In the genomic region with DNA sequence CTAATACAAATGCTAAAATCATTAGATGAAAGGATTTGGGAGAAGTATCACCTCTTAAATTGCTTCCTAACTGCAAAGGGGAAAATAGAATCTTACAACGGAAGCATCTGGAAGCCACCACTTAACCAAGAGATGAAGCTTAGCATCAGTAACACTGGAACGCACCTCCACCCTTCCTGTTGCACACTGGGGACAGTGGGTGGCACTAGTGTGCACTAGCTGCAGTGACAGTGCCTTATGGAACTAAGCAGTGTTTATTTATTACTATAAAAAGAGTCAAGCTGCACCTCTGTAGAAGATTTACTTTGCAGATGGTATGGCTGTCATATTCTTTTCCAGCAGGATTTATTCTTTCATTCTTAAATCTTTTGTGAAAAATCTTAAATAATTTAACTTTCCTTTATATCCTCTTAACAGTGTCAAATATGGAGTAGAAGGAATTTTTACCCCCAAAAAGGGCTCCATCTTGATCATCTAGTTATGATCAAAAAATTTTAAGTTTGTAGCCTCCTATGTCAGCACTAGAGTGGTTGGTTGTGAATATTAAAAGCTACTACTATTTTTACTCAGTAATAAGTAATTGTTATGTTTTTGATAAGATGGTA, we compare ENCODE assay signal across 8 cellular contexts.
DNase-seq lines count a peak whose midpoint lies in the region; ATAC-seq and TF ChIP-seq lines count a peak whose summit lies in the region.

No MANE protein-coding gene starts in this region.

- TF ChIP-seq POLR2A in tibial nerve (IDR thresholded peaks at IDR 0.05) = no peak
- no peak for TF ChIP-seq POLR2A in gastrocnemius medialis (IDR thresholded peaks at IDR 0.05)

- H3K36me3 ChIP-seq in tibial nerve (no peaks in the 10 kb centered on the region), gastrocnemius medialis (no peaks in the 10 kb centered on the region)

- TF ChIP-seq EP300 in tibial nerve (IDR thresholded peaks at IDR 0.05) = no peak

- H3K27me3 ChIP-seq in tibial nerve (no peaks in the 10 kb centered on the region), gastrocnemius medialis (no peaks in the 10 kb centered on the region)

- in situ Hi-C loops in gastrocnemius medialis (cut with MboI; ENCODE audit: low sequenced_read_pairs in 4 of 4) = no loop called here

- H3K9me3 ChIP-seq in tibial nerve = no peaks in the 10 kb centered on the region
- no peaks in the 10 kb centered on the region for H3K9me3 ChIP-seq in gastrocnemius medialis

- H3K27ac ChIP-seq in tibial nerve = no peak overlapping the region
- H3K27ac ChIP-seq in gastrocnemius medialis = no peak overlapping the region

- ATAC-seq in GM18861 (IDR thresholded peaks at IDR 0.05; ENCODE audit: unreplicated experiment) (peak; percentile 46), left ventricle myocardium superior (peak; percentile 66), gastrocnemius medialis (no peak)

- H3K4me3 ChIP-seq in tibial nerve (no peak overlapping the region), gastrocnemius medialis (no peak overlapping the region)

- H3K4me1 ChIP-seq in tibial nerve = peaks cover 0 to 31% (median 0%) of the 10 kb centered on the region in 4 donors
- no peaks in the 10 kb centered on the region for H3K4me1 ChIP-seq in gastrocnemius medialis

- 43 to 46% methylated on average over 2 of the region's 2 CpGs for WGBS in tibial nerve, 2 donors

- TF ChIP-seq CTCF in tibial nerve (IDR thresholded peaks at IDR 0.05) (peak in 3 of 5 experiments; percentile 29 to 41 (median 32)), gastrocnemius medialis (IDR thresholded peaks at IDR 0.05 in 4 of 5, conservative IDR thresholded peaks at IDR 0.05 in 1 of 5) (peak in 1 of 5 experiments; percentile 30)

- DNase-seq in COR-L47 (lab: John Stamatoyannopoulos, UW) (peak; percentile 48), M059J (ENCODE audit: low read depth) (peak; percentile 48), left ventricle myocardium superior (peak; percentile 49), tibial nerve (ENCODE audit: low spot score in 2 of 2) (no peak), DMS79 (lab: John Stamatoyannopoulos, UW) (no peak), gastrocnemius medialis (no peak)
- peak; percentile 29 to 42 for DNase-seq in activated CD4-positive, alpha-beta T cell treated with anti-CD3 and anti-CD28 coated beads, Interleukin-2, amount 50 U/mL, for 48 hours

- intact Hi-C loops in left ventricle myocardium superior (cut with micrococcal nuclease) = no loop called here
- intact Hi-C loops in gastrocnemius medialis (cut with DNase I; ENCODE audit: low total_unique reads) = no loop called here

Comparison
In these comparisons a context has a peak if more than half of its experiments do, and no peak if none do; other contexts are left out.
1. DNase-seq: peak in COR-L47 (single experiment), M059J (single experiment), activated CD4-positive, alpha-beta T cell treated with anti-CD3 and anti-CD28 coated beads, Interleukin-2, amount 50 U/mL, for 48 hours (2 of 2) and left ventricle myocardium superior (single experiment); none in tibial nerve (0 of 2), DMS79 (single experiment) and gastrocnemius medialis (0 of 2).
2. ATAC-seq: peak in GM18861 (single experiment) and left ventricle myocardium superior (single experiment); none in gastrocnemius medialis (0 of 2).